Comparison of ENCODE assay signal across 8 cellular contexts in the genomic region with DNA sequence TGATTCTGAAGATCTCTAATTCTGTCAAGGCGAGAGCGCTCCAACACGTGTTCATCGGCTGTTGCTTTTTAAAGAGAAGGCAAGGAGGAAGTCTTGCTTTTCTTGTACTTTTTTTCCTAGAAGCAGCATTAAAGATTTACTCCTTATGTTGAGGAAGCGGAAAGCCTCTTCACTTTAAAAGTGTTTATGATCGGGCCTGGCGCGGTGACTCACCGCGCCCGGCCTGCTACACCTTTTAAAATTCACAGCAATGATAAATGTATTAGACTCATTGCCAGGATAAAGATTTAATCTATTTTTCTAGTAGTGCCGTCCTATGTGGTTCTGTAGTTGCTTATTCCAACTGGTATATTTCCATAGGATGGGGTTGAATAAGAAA. TPM values are rescaled to one million over a fixed set of nuclear protein-coding genes. Genes with fewer than 3 reads are reported as not detected.
DNase-seq lines count a peak whose midpoint lies in the region; ATAC-seq and TF ChIP-seq lines count a peak whose summit lies in the region.

No MANE protein-coding gene starts in this region.

- intact Hi-C loops in psoas muscle (cut with DNase I) = loop anchor here (2.0 to 10.0 kb wide), 4 partner anchors 41 to 97 kb away; a partner anchor contains a TSS

- H3K27ac Mint-ChIP-seq in T-helper 2 cell treated with Interferon-gamma antibody and Interleukin-4, amounts not matched to agents 5 μg/mL and 100 μg/mL, for 36 hours = peak overlapping the region; percentile 99

- H3K4me1 ChIP-seq in psoas muscle = peaks cover 40% of the 10 kb centered on the region

- no peaks in the 10 kb centered on the region for H3K9me3 Mint-ChIP-seq in T-helper 2 cell treated with Interferon-gamma antibody and Interleukin-4, amounts not matched to agents 5 μg/mL and 100 μg/mL, for 36 hours

- peak overlapping the region; percentile 74 for H3K4me3 ChIP-seq in epithelial cell of proximal tubule (ENCODE audit: low read depth, low read length)
- H3K4me3 ChIP-seq in psoas muscle = peak overlapping the region; percentile 93

- H3K36me3 ChIP-seq in psoas muscle (ENCODE audit: insufficient read depth in 1 of 2, low read depth in 1 of 2) = peaks cover 0 to 8% of the 10 kb centered on the region in 2 donors

- peaks cover 29% of the 10 kb centered on the region for H3K4me1 Mint-ChIP-seq in T-helper 2 cell treated with Interferon-gamma antibody and Interleukin-4, amounts not matched to agents 5 μg/mL and 100 μg/mL, for 36 hours (ENCODE audit: low read depth)

- no peaks in the 10 kb centered on the region for H3K27me3 ChIP-seq in psoas muscle (ENCODE audit: insufficient read depth in 3 of 3, low read length in 2 of 3)

- 0 to 1% (median 0%) methylated on average over 12 of the region's 12 CpGs for WGBS in psoas muscle, 3 donors

- H3K27ac ChIP-seq in psoas muscle = peak overlapping the region; percentile 98

- peak in 1 of 4 donors; percentile 18 for ATAC-seq in psoas muscle

- no peaks in the 10 kb centered on the region for H3K27me3 Mint-ChIP-seq in T-helper 2 cell treated with Interferon-gamma antibody and Interleukin-4, amounts not matched to agents 5 μg/mL and 100 μg/mL, for 36 hours (ENCODE audit: low read depth)

- DNase-seq in DMS53 (lab: John Stamatoyannopoulos, UW) (peak; percentile 56), DMS53 treated with DMSO at 0.1 percent for 48 hours (lab: John Stamatoyannopoulos, UW; ENCODE audit: unreplicated experiment) (no peak), epithelial cell of proximal tubule (ENCODE audit: low read depth) (no peak), psoas muscle (no peak), OCI-M2 (lab: John Stamatoyannopoulos, UW; ENCODE audit: unreplicated experiment) (no peak), NCI-H2171 treated with DMSO at 0.1 percent for 48 hours (lab: John Stamatoyannopoulos, UW) (no peak), NCI-H2171 (lab: John Stamatoyannopoulos, UW) (no peak)
- DNase-seq in T-helper 2 cell treated with Interferon-gamma antibody and Interleukin-4, amounts not matched to agents 5 μg/mL and 100 μg/mL, for 36 hours (ENCODE audit: low spot score) = no peak

- H3K4me3 Mint-ChIP-seq in T-helper 2 cell treated with Interferon-gamma antibody and Interleukin-4, amounts not matched to agents 5 μg/mL and 100 μg/mL, for 36 hours = peak overlapping the region; percentile 99

- H3K9me3 ChIP-seq in psoas muscle = no peaks in the 10 kb centered on the region

- H3K36me3 Mint-ChIP-seq in T-helper 2 cell treated with Interferon-gamma antibody and Interleukin-4, amounts not matched to agents 5 μg/mL and 100 μg/mL, for 36 hours (ENCODE audit: low read depth) = peaks cover 28% of the 10 kb centered on the region

- no peak for TF ChIP-seq CTCF in epithelial cell of proximal tubule (conservative IDR thresholded peaks at IDR 0.05; ENCODE audit: low read depth, low read length)
- no peak for TF ChIP-seq CTCF in psoas muscle (IDR thresholded peaks at IDR 0.05)

RNA-seq across cellular contexts. Expression of a gene that starts 0.8 kb away (rescaled TPM):
- 173 and 207 TPM in 2 replicates for total RNA-seq in epithelial cell of proximal tubule
- total RNA-seq in psoas muscle = 10 to 100 TPM; 37.7 to 76.7 (median 44.7) TPM
- polyA plus RNA-seq in psoas muscle = 100 to 1,000 TPM in 1 of 3 donors, 10 to 100 TPM in 2; 54.3 to 127 (median 96.1) TPM

RNA-seq across cellular contexts. Expression of a gene that starts 41.9 kb away (rescaled TPM):
- 13.3 and 29.8 TPM in 2 replicates for total RNA-seq in epithelial cell of proximal tubule
- 10 to 100 TPM; 11.8 to 20.6 (median 17.2) TPM for total RNA-seq in psoas muscle
- polyA plus RNA-seq in psoas muscle = 10 to 100 TPM in 1 of 3 donors, 1 to 10 TPM in 2; 5.9 to 16.3 (median 8.0) TPM

RNA-seq across cellular contexts. Expression of a gene that starts 53.8 kb away (rescaled TPM):
- not detected in 2 replicates for total RNA-seq in epithelial cell of proximal tubule
- under 1 TPM; 0.04 to 0.34 (median 0.08) TPM for total RNA-seq in psoas muscle
- polyA plus RNA-seq in psoas muscle = under 1 TPM in 2 of 3 donors, not detected in 1; under 0.01 to 0.27 TPM
